8 cellular contexts compared by ENCODE assay signal in genomic region chr1:18875107-18875795, GRCh38. TPM values are rescaled to one million over a fixed set of nuclear protein-coding genes. Genes with fewer than 3 reads are reported as not detected.
DNase-seq lines count a peak whose midpoint lies in the region; ATAC-seq and TF ChIP-seq lines count a peak whose summit lies in the region.

No MANE protein-coding gene starts in this region.

- H3K27ac Mint-ChIP-seq in activated naive CD8-positive, alpha-beta T cell treated with anti-CD3 and anti-CD28 coated beads for 36 hours, result no peak overlapping the region

- no peaks in the 10 kb centered on the region for H3K27me3 Mint-ChIP-seq in activated naive CD8-positive, alpha-beta T cell treated with anti-CD3 and anti-CD28 coated beads for 36 hours

- H3K27me3 ChIP-seq in DND-41 (ENCODE audit: insufficient read depth, low read length, poor library complexity) (no peaks in the 10 kb centered on the region), MG63 (no peaks in the 10 kb centered on the region), upper lobe of left lung (no peaks in the 10 kb centered on the region)

- no peak overlapping the region for H2AFZ ChIP-seq in DND-41 (ENCODE audit: low read depth, low read length)

- ATAC-seq in DND-41 (ENCODE audit: insufficient read depth, low read depth) (peak; percentile 80), Right ventricle myocardium superior (ENCODE audit: poor library complexity) (peak; percentile 80), upper lobe of left lung (ENCODE audit: low FRiP score in 2 of 2) (peak; percentile 71 to 80), HG03439 (IDR thresholded peaks at IDR 0.05; ENCODE audit: unreplicated experiment) (no peak)

- H3K4me3 ChIP-seq in DND-41 (ENCODE audit: low read depth in 1 of 2, low read length in 2 of 2) (no peak overlapping the region), MG63 (no peak overlapping the region), upper lobe of left lung (no peak overlapping the region)

- H3K36me3 Mint-ChIP-seq in activated naive CD8-positive, alpha-beta T cell treated with anti-CD3 and anti-CD28 coated beads for 36 hours, result no peaks in the 10 kb centered on the region

- no peaks in the 10 kb centered on the region for H3K79me2 ChIP-seq in DND-41 (ENCODE audit: insufficient read depth, low read length)

- H3K4me3 Mint-ChIP-seq in activated naive CD8-positive, alpha-beta T cell treated with anti-CD3 and anti-CD28 coated beads for 36 hours, result no peak overlapping the region

- TF ChIP-seq POLR2A in upper lobe of left lung (IDR thresholded peaks at IDR 0.05), result no peak

- intact Hi-C loops in Right ventricle myocardium superior (cut with DNase I), result no loop called here
- intact Hi-C loops in posterior cingulate gyrus (cut with DNase I), result loop anchor here (1.0 kb wide), 1 partner anchor 278 kb away; no protein-coding TSS in a partner anchor

- H3K4me2 ChIP-seq in DND-41 (ENCODE audit: insufficient read depth, low read length), result no peak overlapping the region

- no peak overlapping the region for H3K9ac ChIP-seq in DND-41 (ENCODE audit: low read depth, low read length)

- H4K20me1 ChIP-seq in DND-41 (ENCODE audit: insufficient read depth, low read length), result no peaks in the 10 kb centered on the region; the same call in 1 of the 2 replicates

- H3K27ac ChIP-seq in DND-41 (ENCODE audit: low read length) (no peak overlapping the region), upper lobe of left lung (no peak overlapping the region)

- TF ChIP-seq EP300 in upper lobe of left lung (IDR thresholded peaks at IDR 0.05), result no peak

- H3K36me3 ChIP-seq in DND-41 (ENCODE audit: insufficient read depth, low read length) (no peaks in the 10 kb centered on the region), MG63 (no peaks in the 10 kb centered on the region), upper lobe of left lung (peaks cover 0 to 10% (median 3%) of the 10 kb centered on the region in 4 donors)

- no peaks in the 10 kb centered on the region for H3K4me1 Mint-ChIP-seq in activated naive CD8-positive, alpha-beta T cell treated with anti-CD3 and anti-CD28 coated beads for 36 hours

- TF ChIP-seq CTCF in DND-41 (IDR thresholded peaks at IDR 0.05; ENCODE audit: borderline replicate concordance, extremely low read depth, low read length, poor library complexity, severe bottlenecking) (peak; percentile 79), upper lobe of left lung (IDR thresholded peaks at IDR 0.05) (peak; percentile 67 to 87 (median 82))

- no peaks in the 10 kb centered on the region for H3K9me3 ChIP-seq in DND-41 (ENCODE audit: insufficient read depth, low read length, severe bottlenecking)
- H3K9me3 ChIP-seq in MG63, result no peaks in the 10 kb centered on the region
- no peaks in the 10 kb centered on the region for H3K9me3 ChIP-seq in upper lobe of left lung

- H3K4me1 ChIP-seq in DND-41 (ENCODE audit: insufficient read depth, low read length), result no peaks in the 10 kb centered on the region
- peaks cover 0 to 5% (median 2%) of the 10 kb centered on the region in 4 donors for H3K4me1 ChIP-seq in upper lobe of left lung

- DNase-seq in DND-41 (peak; percentile 69), MG63 (peak; percentile 68), SKM-1 treated with dmso at 0.1 percent for 144 hours (lab: John Stamatoyannopoulos, UW; ENCODE audit: unreplicated experiment) (peak; percentile 40), Right ventricle myocardium superior (peak; percentile 87), posterior cingulate gyrus (peak; percentile 72 to 98 (median 90)), upper lobe of left lung (peak; percentile 73 to 81)
- DNase-seq in activated naive CD8-positive, alpha-beta T cell treated with anti-CD3 and anti-CD28 coated beads for 36 hours, result peak; percentile 60

- WGBS in upper lobe of left lung, 2 donors, result 48 to 56% methylated on average over 10 to 15 of the region's 20 CpGs

- H3K9me3 Mint-ChIP-seq in activated naive CD8-positive, alpha-beta T cell treated with anti-CD3 and anti-CD28 coated beads for 36 hours, result no peaks in the 10 kb centered on the region

RNA-seq across cellular contexts. Expression of gene TAS1R2, which starts 15.8 kb away (rescaled TPM):
- not detected in 2 replicates for total RNA-seq in MG63 (2014; rRNA removed; shearing (Covaris generic); ENCODE audit: low replicate concordance)
- total RNA-seq in activated naive CD8-positive, alpha-beta T cell treated with anti-CD3 and anti-CD28 coated beads for 36 hours, result not detected
- not detected for total RNA-seq in Right ventricle myocardium superior
- not detected for total RNA-seq in upper lobe of left lung

RNA-seq across cellular contexts. Expression of gene ALDH4A1, which starts 27.1 kb away (rescaled TPM):
- total RNA-seq in MG63 (2014; rRNA removed; shearing (Covaris generic); ENCODE audit: low replicate concordance), result 5.3 and 23.6 TPM in 2 replicates
- total RNA-seq in activated naive CD8-positive, alpha-beta T cell treated with anti-CD3 and anti-CD28 coated beads for 36 hours, result 1 to 10 TPM; 3.9 to 4.7 TPM
- total RNA-seq in Right ventricle myocardium superior (29.3 TPM), upper lobe of left lung (10 to 100 TPM in 5 of 6 donors, 1 to 10 TPM in 1; 5.7 to 13.4 (median 11.5) TPM)
